In the genomic region with DNA sequence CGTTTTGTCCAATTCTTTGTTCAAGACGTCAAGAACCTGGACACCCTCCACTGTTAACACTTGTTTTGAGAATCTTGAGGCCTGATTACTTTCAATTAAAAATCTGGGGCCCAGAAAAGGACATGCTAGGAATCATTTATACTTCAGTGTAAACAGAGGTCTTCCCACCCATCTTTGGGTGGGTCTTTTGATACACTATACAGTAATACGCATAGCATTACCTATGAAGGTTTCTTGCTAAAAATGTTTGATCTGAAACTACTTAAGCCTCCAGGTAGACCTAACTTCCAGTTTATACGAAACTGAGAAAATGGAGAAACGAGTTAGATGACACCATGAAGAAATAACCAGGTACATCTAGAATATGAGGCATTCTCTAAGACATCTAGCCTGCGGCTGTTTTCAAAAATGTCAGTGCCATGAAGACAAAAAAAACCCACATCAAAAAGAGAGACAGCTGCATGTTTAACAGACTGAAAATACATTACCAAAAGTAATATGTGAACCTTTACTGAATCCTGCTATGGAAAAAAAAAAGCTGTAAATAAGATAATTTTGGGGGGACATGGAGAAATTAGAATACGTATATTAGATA, we compare ENCODE assay signal across 24 cellular contexts. TPM values are rescaled to one million over a fixed set of nuclear protein-coding genes. Genes with fewer than 3 reads are reported as not detected.
A peak's percentile ranks its signal among the peaks of the same experiment; 100 is the strongest.
DNase-seq lines count a peak whose midpoint lies in the region; ATAC-seq and TF ChIP-seq lines count a peak whose summit lies in the region.
"Had no signal": no experiment of that assay in that cellular context is flagged by ENCODE, and none has a peak within 500 bp of the region (broad histone marks: within the 10 kb centered on the region; RNA-seq: fewer than 3 reads in every experiment).

No MANE protein-coding gene starts in this region.

- peak overlapping the region; percentile 72 for H3K4me2 ChIP-seq in BLaER1
- H3K4me2 ChIP-seq: PC-9, SK-N-SH had no signal

- no peak overlapping the region for H3K9ac ChIP-seq in BLaER1
- H3K9ac ChIP-seq: SK-N-SH had no signal

- peak overlapping the region; percentile 6 to 73 for H3K27ac Mint-ChIP-seq in activated naive CD4-positive, alpha-beta T cell treated with anti-CD3 and anti-CD28 coated beads, Interleukin-2, amount 50 U/mL, for 72 hours
- H3K27ac Mint-ChIP-seq: effector memory CD8-positive, alpha-beta T cell; IgD-negative memory B cell; type B pancreatic cell had no signal

- DNase-seq in activated CD4-positive, CD25-positive, alpha-beta regulatory T cell treated with anti-CD3 and anti-CD28 coated beads, Interleukin-2, amount 50 U/mL, for 72 hours = no peak
- DNase-seq in activated naive CD4-positive, alpha-beta T cell treated with anti-CD3 and anti-CD28 coated beads, Interleukin-2, amount 50 U/mL, for 72 hours (ENCODE audit: low spot score in 2 of 2) = no peak
- DNase-seq in left ventricle myocardium superior (no peak), mucosa of descending colon (no peak)
- DNase-seq: 8988T; effector memory CD8-positive, alpha-beta T cell; immature natural killer cell; NCI-H1105; NCI-H2029; NCI-H526; NK-92 treated with Interleukin-12 subunit alpha and Interleukin-12 subunit beta, amount 100 ng/mL, for 24 hours; ovary; PC-9; SK-N-SH; substantia nigra had no signal

- TF ChIP-seq CTCF in mucosa of descending colon (IDR thresholded peaks at IDR 0.05) = no peak

- intact Hi-C loops in left ventricle myocardium superior (cut with micrococcal nuclease) (no loop called here), mucosa of descending colon (cut with DNase I, micrococcal nuclease) (no loop called here)

- no peaks in the 10 kb centered on the region for H4K20me1 ChIP-seq in BLaER1

- peaks cover 13 to 22% of the 10 kb centered on the region in 2 donors for H3K36me3 Mint-ChIP-seq in activated naive CD4-positive, alpha-beta T cell treated with anti-CD3 and anti-CD28 coated beads, Interleukin-2, amount 50 U/mL, for 72 hours
- H3K36me3 Mint-ChIP-seq: IgD-negative memory B cell, type B pancreatic cell had no signal

- H3K4me1 ChIP-seq in BLaER1 (peaks cover 30% of the 10 kb centered on the region), mucosa of descending colon (ENCODE audit: low read depth) (no peaks in the 10 kb centered on the region)

- no peaks in the 10 kb centered on the region for H3K27me3 ChIP-seq in BLaER1
- H3K27me3 ChIP-seq: ovary had no signal

- peaks cover 7% of the 10 kb centered on the region; the same call in 1 of the 2 replicates for H3K9me3 ChIP-seq in BLaER1
- H3K9me3 ChIP-seq in KOPT-K1 (ENCODE audit: insufficient read depth, low read length, poor library complexity, severe bottlenecking) = no peaks in the 10 kb centered on the region
- H3K9me3 ChIP-seq in mucosa of descending colon = no peaks in the 10 kb centered on the region
- H3K9me3 ChIP-seq: ovary, SK-N-SH had no signal

- peak; percentile 43 to 45 for ATAC-seq in activated CD4-positive, CD25-positive, alpha-beta regulatory T cell treated with anti-CD3 and anti-CD28 coated beads, Interleukin-2, amount 50 U/mL, for 24 hours
- peak; percentile 42 to 78 for ATAC-seq in activated naive CD4-positive, alpha-beta T cell treated with anti-CD3 and anti-CD28 coated beads, Interleukin-2, amount 50 U/mL, for 72 hours
- no peak for ATAC-seq in left ventricle myocardium superior
- no peak for ATAC-seq in mucosa of descending colon
- ATAC-seq in HG02571 (IDR thresholded peaks at IDR 0.05; ENCODE audit: unreplicated experiment) = no peak
- ATAC-seq: effector memory CD8-positive, alpha-beta T cell; Right ventricle myocardium inferior had no signal

- peaks cover 11% of the 10 kb centered on the region for H3K36me3 ChIP-seq in BLaER1
- peaks cover 8% of the 10 kb centered on the region for H3K36me3 ChIP-seq in KOPT-K1 (ENCODE audit: insufficient read depth, low read length)
- H3K36me3 ChIP-seq in mucosa of descending colon (ENCODE audit: low read depth) = no peaks in the 10 kb centered on the region
- H3K36me3 ChIP-seq: ovary had no signal

- peak overlapping the region; percentile 37; the same call in 1 of the 2 replicates for H3K27ac ChIP-seq in BLaER1
- H3K27ac ChIP-seq in KOPT-K1 (ENCODE audit: low read depth, low read length, poor library complexity, severe bottlenecking) = peak overlapping the region; percentile 82
- H3K27ac ChIP-seq: ovary, PC-9 had no signal

- H3K4me3 ChIP-seq in BLaER1 (0 out of 2 replicates have a peak overlapping the region, but pooled peaks have one; percentile 20), mucosa of descending colon (no peak overlapping the region)
- H3K4me3 ChIP-seq: ovary, PC-9 had no signal

- peaks cover 0 to 4% of the 10 kb centered on the region in 2 donors for H3K9me3 Mint-ChIP-seq in activated naive CD4-positive, alpha-beta T cell treated with anti-CD3 and anti-CD28 coated beads, Interleukin-2, amount 50 U/mL, for 72 hours
- H3K9me3 Mint-ChIP-seq: central memory CD8-positive, alpha-beta T cell; effector memory CD8-positive, alpha-beta T cell; IgD-negative memory B cell; immature natural killer cell; stimulated activated effector memory CD8-positive, alpha-beta T cell treated with anti-CD3 and anti-CD28 coated beads, Interleukin-12 subunit alpha, Interleukin-12 subunit beta, amount 100 ng/mL, for 72 hours; type B pancreatic cell had no signal

RNA-seq across cellular contexts. Expression of a gene that starts 36.7 kb away (rescaled TPM):
- 10 to 100 TPM; 22.9 to 23.7 TPM for total RNA-seq in activated naive CD4-positive, alpha-beta T cell treated with anti-CD3 and anti-CD28 coated beads, Interleukin-2, amount 50 U/mL, for 72 hours
- total RNA-seq in left ventricle myocardium superior (4.6 TPM), mucosa of descending colon (1 to 10 TPM; 6.7 to 8.7 (median 7.2) TPM)

RNA-seq across cellular contexts. Expression of a gene that starts 42.4 kb away (rescaled TPM):
- 1 to 10 TPM; 7.3 to 7.5 TPM for total RNA-seq in activated naive CD4-positive, alpha-beta T cell treated with anti-CD3 and anti-CD28 coated beads, Interleukin-2, amount 50 U/mL, for 72 hours
- total RNA-seq in left ventricle myocardium superior (5.8 TPM), mucosa of descending colon (1 to 10 TPM; 2.7 to 4.8 (median 3.8) TPM)

Comparison
In these comparisons a context has a peak if more than half of its experiments do, and no peak if none do; other contexts are left out.
1. ATAC-seq: peak in activated CD4-positive, CD25-positive, alpha-beta regulatory T cell treated with anti-CD3 and anti-CD28 coated beads, Interleukin-2, amount 50 U/mL, for 24 hours (2 of 2) and activated naive CD4-positive, alpha-beta T cell treated with anti-CD3 and anti-CD28 coated beads, Interleukin-2, amount 50 U/mL, for 72 hours (2 of 2); none in left ventricle myocardium superior (single experiment), mucosa of descending colon (single experiment) and HG02571 (single experiment).